8 cellular contexts compared by ENCODE assay signal in genomic region chr3:183254816-183255730, GRCh38.
DNase-seq lines count a peak whose midpoint lies in the region; ATAC-seq and FAIRE-seq lines count a peak whose summit lies in the region.

No MANE protein-coding gene starts in this region.

- peak overlapping the region; percentile 73 to 92 (median 87) for H3K4me3 ChIP-seq in subcutaneous abdominal adipose tissue (ENCODE audit: low read depth in 1 of 5, low read length in 5 of 5)

- no peak for ATAC-seq in GM21825 (IDR thresholded peaks at IDR 0.05; ENCODE audit: unreplicated experiment)
- ATAC-seq in GM19395 (IDR thresholded peaks at IDR 0.05; ENCODE audit: unreplicated experiment), result no peak

- peaks cover 0 to 28% (median 24%) of the 10 kb centered on the region in 5 donors for H3K4me1 ChIP-seq in subcutaneous abdominal adipose tissue (ENCODE audit: control insufficient read depth in 5 of 5, insufficient read depth in 5 of 5, low read length in 5 of 5)

- H3K36me3 ChIP-seq in subcutaneous abdominal adipose tissue (ENCODE audit: control insufficient read depth in 5 of 5, insufficient read depth in 5 of 5, low read length in 5 of 5), result no peaks in the 10 kb centered on the region

- DNase-seq in AML-193 (lab: John Stamatoyannopoulos, UW), result peak; percentile 34 to 53
- peak; percentile 57 for DNase-seq in HK-2 (ENCODE audit: unreplicated experiment)
- DNase-seq in amniotic epithelial cell (ENCODE audit: low read depth), result peak; percentile 71
- DNase-seq in kidney tubule cell (ENCODE audit: low spot score), result peak; percentile 82
- no peak for DNase-seq in HTR-8/SVneo (ENCODE audit: insufficient read length, low spot score)

- H3K27ac ChIP-seq in subcutaneous abdominal adipose tissue (ENCODE audit: low read depth, low read length), result peak overlapping the region; percentile 89

- H3K9me3 ChIP-seq in subcutaneous abdominal adipose tissue (ENCODE audit: control insufficient read depth in 5 of 5, low read length in 5 of 5), result no peaks in the 10 kb centered on the region

- H3K9ac ChIP-seq in subcutaneous abdominal adipose tissue (ENCODE audit: low read length in 5 of 5), result peak overlapping the region; percentile 64 to 92 (median 80)

- H3K27me3 ChIP-seq in subcutaneous abdominal adipose tissue (ENCODE audit: control insufficient read depth in 5 of 5, insufficient read depth in 4 of 5, low read length in 5 of 5), result no peaks in the 10 kb centered on the region

- no peak for FAIRE-seq in HTR-8/SVneo (lab: Jason Lieb, UNC)
